Comparison of ENCODE assay signal across 1 cellular context in the genomic region with DNA sequence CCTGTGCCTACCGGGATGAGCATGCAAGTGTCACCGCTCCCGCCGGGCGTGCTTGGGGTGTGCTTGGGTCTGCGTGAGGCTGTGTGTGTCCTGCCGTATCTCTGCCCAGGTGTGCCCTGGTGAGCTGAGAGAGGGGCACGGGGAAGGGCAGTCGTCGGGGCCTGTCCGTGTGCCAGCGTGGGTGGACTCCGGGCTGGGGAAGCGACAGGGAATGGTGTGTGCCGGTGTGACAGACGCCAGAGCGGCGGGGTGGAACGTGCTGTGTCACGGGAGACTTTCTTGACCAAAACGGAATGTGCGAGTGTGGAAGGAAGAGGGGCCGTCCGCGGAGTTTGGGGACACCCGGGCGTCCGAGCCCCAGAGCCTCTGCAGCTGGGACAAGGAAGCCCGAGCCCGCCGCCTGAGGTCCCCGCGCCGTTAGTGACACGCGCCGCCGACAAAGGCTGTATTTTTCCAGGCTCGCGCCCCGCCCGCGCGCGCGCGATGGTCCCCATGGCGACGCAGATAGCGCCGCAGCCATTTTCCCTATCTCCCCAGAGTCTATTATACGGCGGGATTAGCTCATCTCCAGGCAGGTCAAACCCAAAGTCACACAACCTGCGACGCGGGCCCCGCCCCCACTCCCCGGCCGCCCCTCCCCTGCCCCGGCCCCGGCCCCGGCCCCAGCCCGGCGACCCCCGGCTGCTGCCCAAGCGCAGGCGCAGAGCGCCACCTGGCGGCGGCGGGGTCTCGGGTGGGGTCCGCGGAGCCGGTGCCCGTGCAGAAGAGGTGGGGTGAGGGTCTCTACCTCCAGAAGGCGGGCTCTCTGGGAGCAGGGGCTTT.
A peak's percentile ranks its signal among the peaks of the same experiment; 100 is the strongest.
TF ChIP-seq lines count a peak whose summit lies in the region.

No MANE protein-coding gene starts in this region.

TF ChIP-seq in endothelial cell of umbilical vein, 7 proteins besides CTCF, POLR2A, EP300 and RAD21:
- TF ChIP-seq, protein P1, sequence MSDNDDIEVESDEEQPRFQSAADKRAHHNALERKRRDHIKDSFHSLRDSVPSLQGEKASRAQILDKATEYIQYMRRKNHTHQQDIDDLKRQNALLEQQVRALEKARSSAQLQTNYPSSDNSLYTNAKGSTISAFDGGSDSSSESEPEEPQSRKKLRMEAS (IDR thresholded peaks at IDR 0.05; ENCODE audit: insufficient read depth, insufficient read length), result no peak
- no peak for TF ChIP-seq EZH2 (IDR thresholded peaks at IDR 0.05; ENCODE audit: borderline replicate concordance, low read depth, low read length, severe bottlenecking)
- no peak for TF ChIP-seq JUN (IDR thresholded peaks at IDR 0.05; ENCODE audit: borderline replicate concordance, insufficient read depth, insufficient read length, low read depth)
- peak; percentile 15 for TF ChIP-seq POLR2AphosphoS5 (IDR thresholded peaks at IDR 0.05; ENCODE audit: insufficient read depth, low read depth, low read length)
- TF ChIP-seq GATA2 (IDR thresholded peaks at IDR 0.05; ENCODE audit: insufficient read depth, insufficient read length, low read depth, low read length), result peak; percentile 63
